9 cellular contexts compared by ENCODE assay signal in the genomic region with DNA sequence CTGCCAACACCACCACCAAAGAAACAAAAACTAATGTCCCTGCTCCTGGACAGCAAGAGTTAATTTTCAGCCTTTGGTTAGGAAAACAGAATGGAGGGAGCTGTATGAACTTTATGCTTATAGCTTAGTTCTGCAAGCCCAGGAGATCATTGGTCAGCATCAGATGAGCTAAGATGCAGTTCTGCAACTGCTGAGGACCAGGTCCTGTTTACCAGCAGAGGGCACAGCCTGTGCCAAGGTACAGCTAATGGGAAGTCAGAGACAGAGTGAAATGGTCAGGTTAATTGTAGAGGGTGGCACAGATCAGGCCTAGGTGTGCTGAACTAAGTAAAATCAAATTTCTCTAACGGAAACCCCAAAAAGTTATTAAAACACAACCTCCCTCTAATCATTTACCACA.
DNase-seq lines count a peak whose midpoint lies in the region; ATAC-seq, FAIRE-seq and TF ChIP-seq lines count a peak whose summit lies in the region.
"Had no signal": no experiment of that assay in that cellular context is flagged by ENCODE, and none has a peak within 500 bp of the region (broad histone marks: within the 10 kb centered on the region; RNA-seq: fewer than 3 reads in every experiment).

No MANE protein-coding gene starts in this region.

- peak; percentile 83 for FAIRE-seq in GM18507 (lab: Jason Lieb, UNC)
- FAIRE-seq: TTC549 had no signal

- H3K36me3 Mint-ChIP-seq in osteocyte (ENCODE audit: unreplicated experiment): no peaks in the 10 kb centered on the region
- H3K36me3 Mint-ChIP-seq in activated naive CD8-positive, alpha-beta T cell treated with anti-CD3 and anti-CD28 coated beads, Interleukin-2, amount 50 U/mL, for 24 hours (ENCODE audit: low read depth): no peaks in the 10 kb centered on the region

- no peaks in the 10 kb centered on the region for H3K9me3 Mint-ChIP-seq in osteocyte (ENCODE audit: unreplicated experiment)
- no peaks in the 10 kb centered on the region for H3K9me3 Mint-ChIP-seq in activated naive CD8-positive, alpha-beta T cell treated with anti-CD3 and anti-CD28 coated beads, Interleukin-2, amount 50 U/mL, for 24 hours

- no peak overlapping the region for H3K4me3 ChIP-seq in cardiac fibroblast (replicated peaks in 1 of 2; ENCODE audit: low read depth in 2 of 2, low read length in 2 of 2)

- H3K27me3 Mint-ChIP-seq in osteocyte (ENCODE audit: unreplicated experiment): no peaks in the 10 kb centered on the region
- H3K27me3 Mint-ChIP-seq in activated naive CD8-positive, alpha-beta T cell treated with anti-CD3 and anti-CD28 coated beads, Interleukin-2, amount 50 U/mL, for 24 hours: peaks cover 2% of the 10 kb centered on the region

- H3K27ac Mint-ChIP-seq in osteocyte (ENCODE audit: unreplicated experiment): no peak overlapping the region
- no peak overlapping the region for H3K27ac Mint-ChIP-seq in activated naive CD8-positive, alpha-beta T cell treated with anti-CD3 and anti-CD28 coated beads, Interleukin-2, amount 50 U/mL, for 24 hours

- TF ChIP-seq CTCF in cardiac fibroblast (IDR thresholded peaks at IDR 0.05; ENCODE audit: low read depth, low read length): peak; percentile 35
- peak; percentile 43 for TF ChIP-seq CTCF in osteocyte (IDR thresholded peaks at IDR 0.05)

- peaks cover 7% of the 10 kb centered on the region for H3K4me1 Mint-ChIP-seq in osteocyte (ENCODE audit: unreplicated experiment)
- H3K4me1 Mint-ChIP-seq in activated naive CD8-positive, alpha-beta T cell treated with anti-CD3 and anti-CD28 coated beads, Interleukin-2, amount 50 U/mL, for 24 hours: no peaks in the 10 kb centered on the region

- DNase-seq in GM18507 (ENCODE audit: extremely low spot score, insufficient read length, low read depth) (no peak), cardiac fibroblast (ENCODE audit: low read depth in 2 of 2) (peak; percentile 29 to 35), osteocyte (ENCODE audit: extremely low spot score, unreplicated experiment) (no peak), DMS79 (lab: John Stamatoyannopoulos, UW) (no peak)
- DNase-seq in activated naive CD8-positive, alpha-beta T cell treated with anti-CD3 and anti-CD28 coated beads, Interleukin-2, amount 50 U/mL, for 24 hours: no peak
- DNase-seq in activated T-cell treated with anti-CD3 and anti-CD28 coated beads, Interleukin-2, amount 50 U/mL, for 48 hours: no peak
- DNase-seq in stimulated activated CD4-positive, alpha-beta T cell treated with anti-CD3 and anti-CD28 coated beads, Interleukin-12 subunit alpha, Interleukin-12 subunit beta, amount 100 ng/mL, for 4 hours: no peak

- no peak overlapping the region for H3K4me3 Mint-ChIP-seq in osteocyte (ENCODE audit: unreplicated experiment)
- H3K4me3 Mint-ChIP-seq in activated naive CD8-positive, alpha-beta T cell treated with anti-CD3 and anti-CD28 coated beads, Interleukin-2, amount 50 U/mL, for 24 hours: no peak overlapping the region

- peak; percentile 49 for ATAC-seq in HG03354 (IDR thresholded peaks at IDR 0.05; ENCODE audit: poor library complexity, severe bottlenecking, unreplicated experiment)
- ATAC-seq in activated naive CD8-positive, alpha-beta T cell treated with anti-CD3 and anti-CD28 coated beads, Interleukin-2, amount 50 U/mL, for 24 hours: no peak

Comparison
In these comparisons a context has a peak if more than half of its experiments do, and no peak if none do; other contexts are left out.
1. DNase-seq: peak in cardiac fibroblast (2 of 2); none in GM18507 (single experiment), osteocyte (single experiment), activated naive CD8-positive, alpha-beta T cell treated with anti-CD3 and anti-CD28 coated beads, Interleukin-2, amount 50 U/mL, for 24 hours (single experiment), activated T-cell treated with anti-CD3 and anti-CD28 coated beads, Interleukin-2, amount 50 U/mL, for 48 hours (0 of 2), stimulated activated CD4-positive, alpha-beta T cell treated with anti-CD3 and anti-CD28 coated beads, Interleukin-12 subunit alpha, Interleukin-12 subunit beta, amount 100 ng/mL, for 4 hours (single experiment) and DMS79 (single experiment).